Comparison of ENCODE assay signal across 11 cellular contexts in genomic region chr17:79950711-79951110, GRCh38.
DNase-seq lines count a peak whose midpoint lies in the region; ATAC-seq, FAIRE-seq and TF ChIP-seq lines count a peak whose summit lies in the region.
"Had no signal": no experiment of that assay in that cellular context is flagged by ENCODE, and none has a peak within 500 bp of the region (broad histone marks: within the 10 kb centered on the region; RNA-seq: fewer than 3 reads in every experiment).

No MANE protein-coding gene starts in this region.

- no peak for ATAC-seq in RWPE2 (ENCODE audit: low read depth)

- H3K27me3 ChIP-seq in RWPE2 (ENCODE audit: insufficient read depth, poor library complexity, severe bottlenecking): no peaks in the 10 kb centered on the region

- DNase-seq in COLO829 (ENCODE audit: low spot score) (peak; percentile 91), RWPE2 (ENCODE audit: low spot score) (peak; percentile 33), hippocampal formation (lab: John Stamatoyannopoulos, UW) (peak; percentile 68 to 77), osteocyte (ENCODE audit: extremely low spot score, unreplicated experiment) (no peak), NCI-H446 treated with DMSO at 0.1 percent for 48 hours (lab: John Stamatoyannopoulos, UW) (no peak), H54 (ENCODE audit: insufficient read length, low spot score) (no peak), activated gamma-delta T cell (lab: John Stamatoyannopoulos, UW) (no peak), NCI-H82 (lab: John Stamatoyannopoulos, UW) (no peak)
- DNase-seq: activated CD4-positive, alpha-beta T cell treated with anti-CD3 and anti-CD28 coated beads, Interleukin-2, amount 10 ng/mL, durations not matched to agents 7 days and 5 days; NCI-H1105 had no signal

- H3K4me1 Mint-ChIP-seq in osteocyte (ENCODE audit: unreplicated experiment): peaks cover 48% of the 10 kb centered on the region
- H3K4me1 Mint-ChIP-seq: activated CD4-positive, alpha-beta T cell treated with anti-CD3 and anti-CD28 coated beads, Interleukin-2, amount 10 ng/mL, durations not matched to agents 7 days and 5 days had no signal

- no peaks in the 10 kb centered on the region for H3K9me3 ChIP-seq in RWPE2 (ENCODE audit: severe bottlenecking)
- H3K9me3 ChIP-seq: psoas muscle had no signal

- no peaks in the 10 kb centered on the region for H3K27me3 Mint-ChIP-seq in osteocyte (ENCODE audit: unreplicated experiment)
- H3K27me3 Mint-ChIP-seq: activated CD4-positive, alpha-beta T cell treated with anti-CD3 and anti-CD28 coated beads, Interleukin-2, amount 10 ng/mL, durations not matched to agents 7 days and 5 days had no signal

- H3K36me3 Mint-ChIP-seq in osteocyte (ENCODE audit: unreplicated experiment): peaks cover 9% of the 10 kb centered on the region

- TF ChIP-seq CTCF in RWPE2 (IDR thresholded peaks at IDR 0.05; ENCODE audit: poor library complexity, severe bottlenecking): no peak
- no peak for TF ChIP-seq CTCF in osteocyte (IDR thresholded peaks at IDR 0.05)

- peak overlapping the region; percentile 94 for H3K27ac Mint-ChIP-seq in osteocyte (ENCODE audit: unreplicated experiment)
- H3K27ac Mint-ChIP-seq: activated CD4-positive, alpha-beta T cell treated with anti-CD3 and anti-CD28 coated beads, Interleukin-2, amount 10 ng/mL, durations not matched to agents 7 days and 5 days had no signal

- H3K4me3 ChIP-seq in RWPE2 (ENCODE audit: severe bottlenecking): no peak overlapping the region

- H3K9me3 Mint-ChIP-seq in osteocyte (ENCODE audit: unreplicated experiment): no peaks in the 10 kb centered on the region
- H3K9me3 Mint-ChIP-seq: activated CD4-positive, alpha-beta T cell treated with anti-CD3 and anti-CD28 coated beads, Interleukin-2, amount 10 ng/mL, durations not matched to agents 7 days and 5 days had no signal

- H3K4me1 ChIP-seq in RWPE2 (ENCODE audit: insufficient read depth, poor library complexity, severe bottlenecking): peaks cover 11% of the 10 kb centered on the region
- H3K4me1 ChIP-seq: psoas muscle had no signal

- H3K4me3 Mint-ChIP-seq in osteocyte (ENCODE audit: unreplicated experiment): no peak overlapping the region
- H3K4me3 Mint-ChIP-seq: activated CD4-positive, alpha-beta T cell treated with anti-CD3 and anti-CD28 coated beads, Interleukin-2, amount 10 ng/mL, durations not matched to agents 7 days and 5 days had no signal

- no peak overlapping the region for H3K27ac ChIP-seq in RWPE2 (ENCODE audit: poor library complexity, severe bottlenecking)
- H3K27ac ChIP-seq: psoas muscle had no signal

- no peaks in the 10 kb centered on the region for H3K36me3 ChIP-seq in RWPE2 (ENCODE audit: low read depth)

- TF ChIP-seq POLR2A in H54 (IDR thresholded peaks at IDR 0.05; ENCODE audit: low read depth, low read length): no peak

- no peak for FAIRE-seq in H54 (lab: Jason Lieb, UNC)

Comparison
In these comparisons a context has a peak if more than half of its experiments do, and no peak if none do; other contexts are left out.
1. DNase-seq: peak in COLO829 (single experiment), RWPE2 (single experiment) and hippocampal formation (2 of 2); none in osteocyte (single experiment), NCI-H446 treated with DMSO at 0.1 percent for 48 hours (single experiment), H54 (single experiment), activated gamma-delta T cell (single experiment) and NCI-H82 (single experiment).